In genomic region chr18:34977787-34978532, GRCh38 we compare ENCODE assay signal across 1 cellular context.
A peak's percentile ranks its signal among the peaks of the same experiment; 100 is the strongest.
TF ChIP-seq lines count a peak whose summit lies in the region.

No MANE protein-coding gene starts in this region.

TF ChIP-seq in HepG2, 621 proteins besides CTCF, POLR2A, EP300 and RAD21 (continued from another document and continues in another):
- TF ChIP-seq ZBTB37 (CRISPR knock-in tag; IDR thresholded peaks at IDR 0.05), result no peak
- no peak for TF ChIP-seq ZMAT3 (CRISPR knock-in tag; conservative IDR thresholded peaks at IDR 0.05)
- TF ChIP-seq ZNF800 (CRISPR knock-in tag; IDR thresholded peaks at IDR 0.05), result 0 out of 2 replicates have a peak, but pooled peaks have one; percentile 10
- TF ChIP-seq TFDP1 (CRISPR knock-in tag; IDR thresholded peaks at IDR 0.05; ENCODE audit: borderline replicate concordance), result peak; percentile 54; the same call in 1 of the 2 replicates
- no peak for TF ChIP-seq KAT2B (IDR thresholded peaks at IDR 0.05; ENCODE audit: borderline replicate concordance, low read depth, low read length)
- peak; percentile 58 for TF ChIP-seq ZMYM4 (CRISPR knock-in tag; IDR thresholded peaks at IDR 0.05)
- TF ChIP-seq MLXIP (CRISPR knock-in tag; IDR thresholded peaks at IDR 0.05; ENCODE audit: borderline replicate concordance), result no peak
- TF ChIP-seq FIP1L1 (IDR thresholded peaks at IDR 0.05; ENCODE audit: borderline replicate concordance, insufficient read depth, low read depth, low read length), result no peak
- TF ChIP-seq ZXDC (CRISPR knock-in tag; IDR thresholded peaks at IDR 0.05), result no peak
- TF ChIP-seq ZNF607 (CRISPR knock-in tag; IDR thresholded peaks at IDR 0.05; ENCODE audit: borderline replicate concordance), result 0 out of 2 replicates have a peak, but pooled peaks have one; percentile 16
- TF ChIP-seq ZNF142 (CRISPR knock-in tag; IDR thresholded peaks at IDR 0.05), result peak; percentile 99
- TF ChIP-seq ARID5B (CRISPR knock-in tag; IDR thresholded peaks at IDR 0.05), result peak; percentile 34
- no peak for TF ChIP-seq ATF7 (IDR thresholded peaks at IDR 0.05)
- TF ChIP-seq ATF7 (CRISPR knock-in tag; IDR thresholded peaks at IDR 0.05), result no peak
- no peak for TF ChIP-seq ZNF737 (CRISPR knock-in tag; IDR thresholded peaks at IDR 0.05; ENCODE audit: borderline replicate concordance)
- no peak for TF ChIP-seq ZBTB8A (CRISPR knock-in tag; IDR thresholded peaks at IDR 0.05; ENCODE audit: borderline replicate concordance, low read depth)
- TF ChIP-seq FLYWCH1 (CRISPR knock-in tag; IDR thresholded peaks at IDR 0.05), result 0 out of 2 replicates have a peak, but pooled peaks have one; percentile 26
- TF ChIP-seq KDM4B (CRISPR knock-in tag; IDR thresholded peaks at IDR 0.05), result no peak
- TF ChIP-seq NFIB (CRISPR knock-in tag; IDR thresholded peaks at IDR 0.05; ENCODE audit: borderline replicate concordance), result no peak
- TF ChIP-seq RFX5 (IDR thresholded peaks at IDR 0.05; ENCODE audit: low read depth, low read length), result no peak
- 0 out of 2 replicates have a peak, but pooled peaks have one; percentile 19 for TF ChIP-seq PATZ1 (CRISPR knock-in tag; IDR thresholded peaks at IDR 0.05)
